10 cellular contexts compared by ENCODE assay signal in the genomic region with DNA sequence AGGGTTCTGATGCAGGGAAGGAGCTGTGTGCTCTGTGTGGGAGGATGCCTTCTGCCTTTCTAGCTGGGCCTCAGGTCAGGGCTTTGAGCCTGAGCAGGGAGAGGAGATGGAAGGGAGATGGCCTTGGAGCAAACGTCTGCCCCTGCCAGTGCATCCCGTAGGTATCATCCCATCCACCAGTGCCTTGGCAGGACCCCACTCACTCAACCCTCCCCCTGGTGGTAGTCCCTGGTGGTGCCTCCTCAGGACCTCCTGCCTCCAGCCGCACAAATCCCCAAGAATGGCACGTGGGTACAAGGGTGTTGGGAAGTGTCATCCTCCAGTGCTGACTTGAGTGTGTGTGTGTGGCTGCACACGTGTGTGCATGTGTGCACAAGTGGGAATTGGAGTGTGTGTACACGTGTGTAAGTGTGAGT. TPM values are rescaled to one million over a fixed set of nuclear protein-coding genes. Genes with fewer than 3 reads are reported as not detected.
DNase-seq lines count a peak whose midpoint lies in the region; ATAC-seq and TF ChIP-seq lines count a peak whose summit lies in the region.
"Had no signal": no experiment of that assay in that cellular context is flagged by ENCODE, and none has a peak within 500 bp of the region (broad histone marks: within the 10 kb centered on the region; RNA-seq: fewer than 3 reads in every experiment).

No MANE protein-coding gene starts in this region.

- H3K9me3 ChIP-seq in Loucy (ENCODE audit: insufficient read depth, low read depth, low read length) = no peaks in the 10 kb centered on the region
- peaks cover 4% of the 10 kb centered on the region for H3K9me3 ChIP-seq in trophoblast cell (ENCODE audit: insufficient read depth, low read depth, low read length)

- no peak overlapping the region for H3K27ac ChIP-seq in trophoblast cell (ENCODE audit: low read depth, low read length)

- H3K14ac ChIP-seq in trophoblast cell (ENCODE audit: low read length) = no peak overlapping the region

- H3K9ac ChIP-seq in Loucy (ENCODE audit: low read depth, low read length, poor library complexity, severe bottlenecking) (no peak overlapping the region), trophoblast cell (ENCODE audit: low read length) (peak overlapping the region; percentile 17)

- H3K79me1 ChIP-seq in trophoblast cell (ENCODE audit: low read length) = no peaks in the 10 kb centered on the region

- no peaks in the 10 kb centered on the region for H3F3A ChIP-seq in Loucy (ENCODE audit: low read depth)

- no peak overlapping the region for H4K8ac ChIP-seq in trophoblast cell (ENCODE audit: low read depth, low read length)

- peak; percentile 31 for DNase-seq in DMS53 (lab: John Stamatoyannopoulos, UW)
- DNase-seq in DMS53 treated with DMSO at 0.1 percent for 48 hours (lab: John Stamatoyannopoulos, UW; ENCODE audit: unreplicated experiment) = no peak
- peak; percentile 20 for DNase-seq in dermis blood vessel endothelial cell
- DNase-seq in trophoblast cell = no peak
- no peak for DNase-seq in NCI-H1105 treated with DMSO at 0.1 percent for 48 hours (lab: John Stamatoyannopoulos, UW)
- no peak for DNase-seq in KG1 (lab: John Stamatoyannopoulos, UW)
- DNase-seq: central memory CD4-positive, alpha-beta T cell; NCI-H774 had no signal

- H3K9me2 ChIP-seq in Loucy (replicated peaks; ENCODE audit: low read depth, low read length) = no peaks in the 10 kb centered on the region

- no peak overlapping the region for H2BK5ac ChIP-seq in trophoblast cell (ENCODE audit: low read depth, low read length, poor library complexity)

- H4K20me1 ChIP-seq in Loucy (ENCODE audit: insufficient read depth, low read length, poor library complexity, severe bottlenecking) = no peaks in the 10 kb centered on the region

- no peak overlapping the region for H2AFZ ChIP-seq in Loucy (ENCODE audit: low read length)
- H2AFZ ChIP-seq in trophoblast cell (ENCODE audit: insufficient read depth, low read length, poor library complexity) = no peak overlapping the region

- no peak overlapping the region for H3K4me3 ChIP-seq in Loucy (ENCODE audit: low read length, poor library complexity, severe bottlenecking)
- H3K4me3 ChIP-seq in trophoblast cell (ENCODE audit: low read depth, low read length) = peak overlapping the region; percentile 49

- no peak overlapping the region for H3K4me2 ChIP-seq in Loucy (ENCODE audit: low read depth, low read length, poor library complexity, severe bottlenecking)
- no peak overlapping the region for H3K4me2 ChIP-seq in trophoblast cell (ENCODE audit: low read length)

- H3K4me1 ChIP-seq in Loucy (ENCODE audit: insufficient read depth, low read length, poor library complexity, severe bottlenecking) = no peaks in the 10 kb centered on the region
- no peaks in the 10 kb centered on the region for H3K4me1 ChIP-seq in trophoblast cell (ENCODE audit: control insufficient read depth in 1 of 2, insufficient read depth in 2 of 2, low read length in 2 of 2)

- no peaks in the 10 kb centered on the region for H3K27me3 ChIP-seq in Loucy (ENCODE audit: insufficient read depth, low read length, poor library complexity, severe bottlenecking)
- H3K27me3 ChIP-seq in trophoblast cell (ENCODE audit: insufficient read depth, low read length) = no peaks in the 10 kb centered on the region

- no peak overlapping the region for H3K18ac ChIP-seq in trophoblast cell (ENCODE audit: low read length)

- H3K36me3 ChIP-seq in Loucy (ENCODE audit: insufficient read depth, low read length) (no peaks in the 10 kb centered on the region), trophoblast cell (ENCODE audit: control insufficient read depth in 1 of 2, insufficient read depth in 2 of 2, low read length in 2 of 2) (no peaks in the 10 kb centered on the region)

- H2BK12ac ChIP-seq in trophoblast cell (ENCODE audit: low read length) = no peak overlapping the region

- H2BK120ac ChIP-seq in trophoblast cell (ENCODE audit: insufficient read depth, low read length, poor library complexity) = no peak overlapping the region

- no peak overlapping the region for H4K91ac ChIP-seq in trophoblast cell (ENCODE audit: low read depth, low read length)

- no peak overlapping the region for H3K4ac ChIP-seq in trophoblast cell (ENCODE audit: low read depth, low read length)

- TF ChIP-seq CTCF in Loucy (conservative IDR thresholded peaks at IDR 0.05; ENCODE audit: low read length) = peak; percentile 70

- no peaks in the 10 kb centered on the region for H3K79me2 ChIP-seq in Loucy (ENCODE audit: insufficient read depth, low read length)
- H3K79me2 ChIP-seq in trophoblast cell (ENCODE audit: control insufficient read depth, insufficient read depth, low read length, poor library complexity) = no peaks in the 10 kb centered on the region

- H2AK5ac ChIP-seq in trophoblast cell (ENCODE audit: low read length) = no peak overlapping the region

- no CpG with 5 or more reads among the region's 6 CpGs for WGBS in trophoblast cell (ENCODE audit: extremely low coverage, insufficient coverage, insufficient read length)

- ATAC-seq in GM18873 (IDR thresholded peaks at IDR 0.05; ENCODE audit: low FRiP score, unreplicated experiment) = no peak

- H4K12ac ChIP-seq in trophoblast cell (ENCODE audit: low read depth, low read length) = no peak overlapping the region

- H3K23ac ChIP-seq in trophoblast cell (ENCODE audit: low read length) = peak overlapping the region; percentile 47

RNA-seq across cellular contexts. Expression of gene MICB, which starts 23.1 kb away (rescaled TPM):
- total RNA-seq in dermis blood vessel endothelial cell = 14.5 and 29.3 TPM in 2 replicates
- 1.3 and 1.6 TPM in 2 replicates for polyA plus RNA-seq in trophoblast cell (2013)

RNA-seq across cellular contexts. Expression of gene MCCD1, which starts 53.9 kb away (rescaled TPM):
- not detected in 2 replicates for total RNA-seq in dermis blood vessel endothelial cell
- polyA plus RNA-seq in trophoblast cell (2013) = not detected in 2 replicates

Comparison
In these comparisons a context has a peak if more than half of its experiments do, and no peak if none do; other contexts are left out.
1. DNase-seq: peak in DMS53 (single experiment) and dermis blood vessel endothelial cell (single experiment); none in DMS53 treated with DMSO at 0.1 percent for 48 hours (single experiment), trophoblast cell (0 of 2), NCI-H1105 treated with DMSO at 0.1 percent for 48 hours (single experiment) and KG1 (single experiment).